In the genomic region with DNA sequence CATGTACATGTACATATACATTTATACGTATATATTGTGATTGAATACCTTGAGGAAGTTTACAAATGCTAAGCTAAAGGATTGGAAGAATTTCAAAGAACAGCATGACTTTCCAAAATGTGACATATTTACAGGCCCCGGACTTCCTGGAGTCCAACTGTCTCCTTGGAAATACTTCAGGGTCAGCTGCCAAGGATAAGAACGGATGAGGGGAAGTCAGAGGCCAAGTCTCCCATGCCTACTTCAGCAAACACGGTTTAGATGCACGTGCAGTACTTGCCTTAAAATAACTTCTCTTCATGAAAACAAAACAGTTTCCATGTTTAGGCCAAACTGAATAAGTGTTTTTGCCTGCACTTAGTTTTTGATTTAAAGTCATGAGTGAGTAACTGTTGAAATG, we compare ENCODE assay signal across 17 cellular contexts.
A peak's percentile ranks its signal among the peaks of the same experiment; 100 is the strongest.
DNase-seq lines count a peak whose midpoint lies in the region; ATAC-seq and TF ChIP-seq lines count a peak whose summit lies in the region.
"Had no signal": no experiment of that assay in that cellular context is flagged by ENCODE, and none has a peak within 500 bp of the region (broad histone marks: within the 10 kb centered on the region; RNA-seq: fewer than 3 reads in every experiment).

No MANE protein-coding gene starts in this region.

- no peaks in the 10 kb centered on the region for H3K27me3 ChIP-seq in adipocyte (replicated peaks; ENCODE audit: control insufficient read depth, insufficient read depth, low read length)
- H3K27me3 ChIP-seq: SJCRH30 had no signal

- no peak overlapping the region for H3K4me3 ChIP-seq in adipocyte (ENCODE audit: low read length)
- no peak overlapping the region for H3K4me3 ChIP-seq in fibroblast of the aortic adventitia (ENCODE audit: low read depth, low read length)
- H3K4me3 ChIP-seq: SJCRH30 had no signal

- ATAC-seq in GM21825 (IDR thresholded peaks at IDR 0.05; ENCODE audit: unreplicated experiment) (no peak), GM18517 (IDR thresholded peaks at IDR 0.05; ENCODE audit: unreplicated experiment) (no peak), HG03378 (IDR thresholded peaks at IDR 0.05; ENCODE audit: unreplicated experiment) (no peak)

- in situ Hi-C loops in G401 (cut with HindIII; ENCODE audit: low sequenced_read_pairs), result no loop called here

- H3K4me1 ChIP-seq in adipocyte (ENCODE audit: control insufficient read depth, insufficient read depth, low read length), result peaks cover 17% of the 10 kb centered on the region
- H3K4me1 ChIP-seq: SJCRH30 had no signal

- peak overlapping the region; percentile 1 for H3K9ac ChIP-seq in adipocyte (ENCODE audit: low read length)

- peaks cover 20% of the 10 kb centered on the region for H3K36me3 ChIP-seq in adipocyte (ENCODE audit: control insufficient read depth, insufficient read depth, low read length, severe bottlenecking)
- H3K36me3 ChIP-seq: SJCRH30 had no signal

- H3K9me3 ChIP-seq in adipocyte (ENCODE audit: control insufficient read depth, low read length), result no peaks in the 10 kb centered on the region
- H3K9me3 ChIP-seq: Caco-2, SJCRH30 had no signal

- DNase-seq in G401 (ENCODE audit: low spot score) (peak; percentile 69), adipocyte (ENCODE audit: low read depth) (no peak), fibroblast of the aortic adventitia (ENCODE audit: low read depth) (peak; percentile 37), pulmonary artery endothelial cell (ENCODE audit: low read depth, low spot score) (peak; percentile 20)
- DNase-seq: ACHN, Caco-2, DMS153, EL, NCI-H1417 treated with DMSO at 0.1 percent for 48 hours, NCI-H1930, NCI-H2171, NCI-H69, RPMI8226, SJCRH30 had no signal

- no peak for TF ChIP-seq CTCF in fibroblast of the aortic adventitia (IDR thresholded peaks at IDR 0.05; ENCODE audit: insufficient read depth, low read length)
